ENCODE assay signal across 8 cellular contexts in genomic region chr17:75153854-75154194, GRCh38. TPM values are rescaled to one million over a fixed set of nuclear protein-coding genes. Genes with fewer than 3 reads are reported as not detected.
A peak's percentile ranks its signal among the peaks of the same experiment; 100 is the strongest.
DNase-seq lines count a peak whose midpoint lies in the region; ATAC-seq and TF ChIP-seq lines count a peak whose summit lies in the region.

No MANE protein-coding gene starts in this region.

- peak overlapping the region; percentile 88 for H3K27ac Mint-ChIP-seq in type B pancreatic cell

- peaks cover 23% of the 10 kb centered on the region for H3K36me3 Mint-ChIP-seq in type B pancreatic cell

- H3K9me3 Mint-ChIP-seq in type B pancreatic cell, result no peaks in the 10 kb centered on the region

- no peaks in the 10 kb centered on the region for H3K9me3 ChIP-seq in HEK293 (ENCODE audit: control insufficient read depth, insufficient read depth, low read depth, low read length)
- H3K9me3 ChIP-seq in PC-3 (ENCODE audit: low read length), result no peaks in the 10 kb centered on the region
- H3K9me3 ChIP-seq in mucosa of rectum (ENCODE audit: control insufficient read depth in 2 of 2, low read length in 2 of 2), result no peaks in the 10 kb centered on the region

- peak; percentile 53 for DNase-seq in NCI-H345 (lab: John Stamatoyannopoulos, UW)
- DNase-seq in NCI-H345 treated with DMSO at 0.1 percent for 48 hours (lab: John Stamatoyannopoulos, UW; ENCODE audit: unreplicated experiment), result no peak
- DNase-seq in PC-3, result peak; percentile 12
- no peak for DNase-seq in coronary artery (ENCODE audit: low spot score)
- peak; percentile 71 for DNase-seq in type B pancreatic cell (ENCODE audit: extremely low spot score, unreplicated experiment)

- H3K4me2 ChIP-seq in PC-3 (ENCODE audit: low read length), result peak overlapping the region; percentile 95

- H3K79me2 ChIP-seq in PC-3 (ENCODE audit: low read length), result peaks cover 70% of the 10 kb centered on the region

- H3K27me3 ChIP-seq in PC-3 (ENCODE audit: low read length) (no peaks in the 10 kb centered on the region), mucosa of rectum (ENCODE audit: control insufficient read depth in 2 of 2, insufficient read depth in 2 of 2, low read length in 2 of 2) (no peaks in the 10 kb centered on the region)

- no TSS peak for BruUV-seq in PC-3 (replicated peaks; lab: Mats Ljungman, UMichigan)

- peaks cover 9% of the 10 kb centered on the region; the same call in 1 of the 2 replicates for H3K4me1 ChIP-seq in HEK293 (ENCODE audit: control insufficient read depth, insufficient read depth, low read length)
- peaks cover 43% of the 10 kb centered on the region for H3K4me1 ChIP-seq in PC-3 (ENCODE audit: insufficient read depth, low read length)
- peaks cover 12 to 13% of the 10 kb centered on the region in 2 donors for H3K4me1 ChIP-seq in mucosa of rectum (ENCODE audit: control insufficient read depth in 2 of 2, insufficient read depth in 2 of 2, low read length in 2 of 2)

- H3K4me3 ChIP-seq in HEK293 (ENCODE audit: low read depth, low read length) (peak overlapping the region; percentile 90), PC-3 (ENCODE audit: low read length) (peak overlapping the region; percentile 82), coronary artery (peak overlapping the region; percentile 95), mucosa of rectum (ENCODE audit: low read length in 2 of 2) (peak overlapping the region; percentile 77 to 91)

- CTCF ChIA-PET in HEK293 (lab: Yijun Ruan, JAX), result interaction anchor here (0.6 to 1.9 kb wide), 4 partner anchors 20 to 40 kb away, joined by 3 to 11 read pairs (median 4); no protein-coding TSS in a partner anchor
- CTCF ChIA-PET in PC-3 (lab: Charles Lee), result no interaction called here

- no peak for TF ChIP-seq CTCF in HEK293 (tag by site-specific recombination; IDR thresholded peaks at IDR 0.05)
- no peak for TF ChIP-seq CTCF in PC-3 (conservative IDR thresholded peaks at IDR 0.05; ENCODE audit: low read depth, low read length)
- no peak for TF ChIP-seq CTCF in coronary artery (IDR thresholded peaks at IDR 0.05)
- TF ChIP-seq CTCF in type B pancreatic cell (conservative IDR thresholded peaks at IDR 0.05), result no peak

- H3F3A ChIP-seq in PC-3 (ENCODE audit: low read length, unreplicated experiment), result peaks cover 7% of the 10 kb centered on the region

- peaks cover 24% of the 10 kb centered on the region for H3K4me1 Mint-ChIP-seq in type B pancreatic cell (ENCODE audit: unreplicated experiment)

- H2AFZ ChIP-seq in PC-3 (ENCODE audit: low read length), result no peak overlapping the region

- H3K36me3 ChIP-seq in HEK293 (ENCODE audit: control insufficient read depth in 2 of 2, insufficient read depth in 1 of 2, low read length in 2 of 2) (peaks cover 10 to 16% of the 10 kb centered on the region in 2 experiments; a peak in 2 of 3 replicates), PC-3 (ENCODE audit: low read depth, low read length) (peaks cover 9% of the 10 kb centered on the region; the same call in 1 of the 2 replicates), mucosa of rectum (ENCODE audit: control insufficient read depth in 2 of 2, insufficient read depth in 2 of 2, low read length in 2 of 2) (no peaks in the 10 kb centered on the region)

- H3K27ac ChIP-seq in HEK293 (ENCODE audit: extremely low read depth, low read depth, low read length), result peak overlapping the region; percentile 92
- peak overlapping the region; percentile 36 for H3K27ac ChIP-seq in PC-3 (ENCODE audit: low read length)
- H3K27ac ChIP-seq in coronary artery, result peak overlapping the region in 1 of 2 donors; percentile 81
- peak overlapping the region; percentile 74 to 82 for H3K27ac ChIP-seq in mucosa of rectum (ENCODE audit: low read depth in 2 of 2, low read length in 2 of 2)

- peak overlapping the region; percentile 87 for H3K9ac ChIP-seq in PC-3 (ENCODE audit: low read length)
- peak overlapping the region; percentile 87 to 95 for H3K9ac ChIP-seq in mucosa of rectum (ENCODE audit: low read depth in 1 of 2, low read length in 2 of 2)

- peak; percentile 11 for ATAC-seq in PC-3
- ATAC-seq in HG03342 (IDR thresholded peaks at IDR 0.05; ENCODE audit: unreplicated experiment), result no peak

- H3K4me3 Mint-ChIP-seq in type B pancreatic cell, result peak overlapping the region; percentile 93

- peaks cover 46% of the 10 kb centered on the region for H4K20me1 ChIP-seq in PC-3 (ENCODE audit: low read length)

- intact Hi-C loops in PC-3 (cut with micrococcal nuclease), result loop anchor here (2.0 kb wide), 1 partner anchor 29 kb away; no protein-coding TSS in a partner anchor

- POLR2A ChIA-PET in HEK293 (lab: Yijun Ruan, JAX) (interaction anchor here (0.5 to 2.1 kb wide), 21 partner anchors 9 to 281 kb away, joined by 3 to 39 read pairs (median 7); partner anchors contain the start of genes CDR2L, FDXR, MRPL58 and NT5C), PC-3 (lab: Charles Lee; ENCODE audit: unreplicated experiment) (interaction anchor here (0.5 kb wide), 1 partner anchor 87 kb away, joined by 3 read pairs; no protein-coding TSS in a partner anchor)

- no peaks in the 10 kb centered on the region for H3K9me2 ChIP-seq in PC-3 (replicated peaks; ENCODE audit: low read length)

- peaks cover 3% of the 10 kb centered on the region for H3K27me3 Mint-ChIP-seq in type B pancreatic cell

TF ChIP-seq in HEK293, 187 proteins besides CTCF, POLR2A, EP300 and RAD21 (continues in another document):
- TF ChIP-seq ZBTB48 (tag by site-specific recombination; IDR thresholded peaks at IDR 0.05), result peak; percentile 52; the same call in 1 of the 2 replicates
- 0 out of 2 replicates have a peak, but pooled peaks have one; percentile 11 for TF ChIP-seq ZEB2 (tag by site-specific recombination; IDR thresholded peaks at IDR 0.05)
- peak; percentile 44; the same call in 1 of the 2 replicates for TF ChIP-seq GLIS1 (tag by site-specific recombination; IDR thresholded peaks at IDR 0.05)
- peak; percentile 85; the same call in 1 of the 2 replicates for TF ChIP-seq ZBTB7A (tag by site-specific recombination; IDR thresholded peaks at IDR 0.05; ENCODE audit: low read depth)
- TF ChIP-seq ZBTB26 (tag by site-specific recombination; optimal IDR thresholded peaks at IDR 0.05), result peak; percentile 68
- peak; percentile 80 for TF ChIP-seq ZBTB20 (tag by site-specific recombination; IDR thresholded peaks at IDR 0.05)
- TF ChIP-seq PRDM10 (tag by site-specific recombination; IDR thresholded peaks at IDR 0.05), result peak; percentile 92
- TF ChIP-seq ZNF629 (tag by site-specific recombination; IDR thresholded peaks at IDR 0.05), result no peak
- TF ChIP-seq GFI1B (tag by site-specific recombination; IDR thresholded peaks at IDR 0.05), result no peak
- no peak for TF ChIP-seq ZNF138 (tag by site-specific recombination; IDR thresholded peaks at IDR 0.05; ENCODE audit: borderline replicate concordance)
- TF ChIP-seq ZNF501 (tag by site-specific recombination; IDR thresholded peaks at IDR 0.05), result no peak
- peak; percentile 89 for TF ChIP-seq GLIS2 (tag by site-specific recombination; IDR thresholded peaks at IDR 0.05)

RNA-seq across cellular contexts. Expression of gene JPT1, which starts 0.5 kb away (rescaled TPM):
- 674 and 705 TPM in 2 replicates for total RNA-seq in PC-3 (2014; rRNA removed)
- 136 and 170 TPM in 2 replicates for total RNA-seq in type B pancreatic cell (ENCODE audit: low replicate concordance)

RNA-seq across cellular contexts. Expression of gene NT5C, which starts 22.3 kb away (rescaled TPM):
- total RNA-seq in PC-3 (2014; rRNA removed), result 116 and 131 TPM in 2 replicates
- 33.6 and 40.7 TPM in 2 replicates for total RNA-seq in type B pancreatic cell (ENCODE audit: low replicate concordance)

RNA-seq across cellular contexts. Expression of gene SUMO2, which starts 28.9 kb away (rescaled TPM):
- total RNA-seq in PC-3 (2014; rRNA removed) (244 and 282 TPM in 2 replicates), type B pancreatic cell (ENCODE audit: low replicate concordance) (465 and 602 TPM in 2 replicates)

RNA-seq across cellular contexts. Expression of gene ARMC7, which starts 44.1 kb away (rescaled TPM):
- total RNA-seq in PC-3 (2014; rRNA removed) (17.0 and 17.3 TPM in 2 replicates), type B pancreatic cell (ENCODE audit: low replicate concordance) (14.0 and 19.7 TPM in 2 replicates)

RNA-seq across cellular contexts. Expression of gene NUP85, which starts 51.7 kb away (rescaled TPM):
- total RNA-seq in PC-3 (2014; rRNA removed) (91.5 and 95.6 TPM in 2 replicates), type B pancreatic cell (ENCODE audit: low replicate concordance) (63.3 and 84.1 TPM in 2 replicates)

Comparison
In these comparisons a context has a peak if more than half of its experiments do, and no peak if none do; other contexts are left out.
1. DNase-seq: peak in NCI-H345 (single experiment), PC-3 (single experiment) and type B pancreatic cell (single experiment); none in NCI-H345 treated with DMSO at 0.1 percent for 48 hours (single experiment) and coronary artery (single experiment).
2. Peak in every context shown above with its lines, with median percentiles within 50 percentile points of each other: H3K4me3 ChIP-seq.